In the genomic region with DNA sequence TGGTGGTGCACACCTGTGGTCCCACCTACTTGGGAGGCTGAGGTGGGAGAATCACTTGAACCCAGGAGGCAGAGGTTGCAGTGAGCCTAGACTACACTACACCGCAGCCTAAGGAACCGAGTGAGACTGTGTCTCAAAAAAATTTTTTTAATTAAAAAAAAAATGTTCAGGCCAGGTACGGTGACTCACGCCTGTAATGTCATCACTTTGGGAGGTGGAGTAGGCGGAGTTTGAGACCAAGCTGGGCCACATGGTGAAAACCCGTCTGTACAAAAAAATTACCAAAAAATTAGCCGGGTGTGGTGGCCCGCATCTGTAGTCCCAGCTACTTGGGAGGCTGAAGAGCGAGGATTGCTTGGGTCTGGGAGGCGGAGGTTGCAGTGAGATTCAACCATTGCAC, we compare ENCODE assay signal across 13 cellular contexts.
"Had no signal": no experiment of that assay in that cellular context is flagged by ENCODE, and none has a peak within 500 bp of the region (broad histone marks: within the 10 kb centered on the region; RNA-seq: fewer than 3 reads in every experiment).

No MANE protein-coding gene starts in this region.

- H3K4me3 ChIP-seq: colonic mucosa, hepatocyte, mucosa of descending colon, tibial artery, uterus had no signal

- H3K27ac ChIP-seq: colonic mucosa, hepatocyte, neutrophil, tibial artery, uterus had no signal

- H3K9me3 ChIP-seq: colonic mucosa, mucosa of descending colon, neutrophil, tibial artery, uterus had no signal

- H2AFZ ChIP-seq: hepatocyte had no signal

- H3K4me2 ChIP-seq: hepatocyte had no signal

- H3K36me3 ChIP-seq: colonic mucosa, neutrophil, tibial artery, uterus had no signal

- DNase-seq: caudate nucleus; colonic mucosa; islet precursor cell; naive thymus-derived CD4-positive, alpha-beta T cell; T-helper 17 cell; tibial artery; uterus had no signal

- H3K27me3 ChIP-seq: colonic mucosa, hepatocyte, neutrophil, tibial artery, uterus had no signal

- ATAC-seq: esophagus mucosa; left lobe of liver; mucosa of descending colon; naive thymus-derived CD4-positive, alpha-beta T cell; stimulated activated memory B cell treated with anti-CD40 and anti-IgM and Interleukin-4, amounts not matched to agents 10 μg/mL and 1 μg/mL and 100 μg/mL, for 72 hours; T-helper 17 cell had no signal

- H3K4me1 ChIP-seq: colonic mucosa had no signal
